Comparison of ENCODE assay signal across 11 cellular contexts in genomic region chr12:92543359-92543758, GRCh38.
DNase-seq lines count a peak whose midpoint lies in the region; ATAC-seq and TF ChIP-seq lines count a peak whose summit lies in the region.
"Had no signal": no experiment of that assay in that cellular context is flagged by ENCODE, and none has a peak within 500 bp of the region (broad histone marks: within the 10 kb centered on the region; RNA-seq: fewer than 3 reads in every experiment).

No MANE protein-coding gene starts in this region.

- H3K4me1 Mint-ChIP-seq in nephron progenitor cell = peaks cover 51% of the 10 kb centered on the region

- no peaks in the 10 kb centered on the region for H3K27me3 Mint-ChIP-seq in nephron progenitor cell (ENCODE audit: low read depth, poor library complexity)
- H3K27me3 Mint-ChIP-seq: activated CD4-positive, alpha-beta memory T cell treated with anti-CD3 and anti-CD28 coated beads, Interleukin-2, amount 10 ng/mL, durations not matched to agents 7 days and 5 days; activated naive CD8-positive, alpha-beta T cell treated with anti-CD3 and anti-CD28 coated beads for 36 hours had no signal

- peak overlapping the region; percentile 26 for H3K27ac Mint-ChIP-seq in nephron progenitor cell
- H3K27ac Mint-ChIP-seq: activated naive CD8-positive, alpha-beta T cell treated with anti-CD3 and anti-CD28 coated beads for 36 hours had no signal

- H3K36me3 Mint-ChIP-seq in nephron progenitor cell (ENCODE audit: low read depth) = no peaks in the 10 kb centered on the region

- H3K4me3 Mint-ChIP-seq in nephron progenitor cell = no peak overlapping the region
- H3K4me3 Mint-ChIP-seq: activated CD4-positive, alpha-beta memory T cell treated with anti-CD3 and anti-CD28 coated beads, Interleukin-2, amount 10 ng/mL, durations not matched to agents 7 days and 5 days; activated naive CD8-positive, alpha-beta T cell treated with anti-CD3 and anti-CD28 coated beads for 36 hours had no signal

- H3K9me3 Mint-ChIP-seq in nephron progenitor cell = no peaks in the 10 kb centered on the region

- TF ChIP-seq CTCF in choroid plexus epithelial cell (conservative IDR thresholded peaks at IDR 0.05; ENCODE audit: low read depth, low read length) (no peak), nephron progenitor cell (IDR thresholded peaks at IDR 0.05) (no peak)

- DNase-seq in DMS53 (lab: John Stamatoyannopoulos, UW) (peak; percentile 95), NCI-H1048 (lab: John Stamatoyannopoulos, UW) (peak; percentile 4), choroid plexus epithelial cell (ENCODE audit: low read depth) (peak; percentile 58), nephron progenitor cell (no peak), cortex of kidney (lab: John Stamatoyannopoulos, UW) (no peak), germinal center (ENCODE audit: low spot score) (no peak)
- no peak for DNase-seq in central memory CD4-positive, alpha-beta T cell
- DNase-seq: activated CD4-positive, alpha-beta memory T cell treated with anti-CD3 and anti-CD28 coated beads, Interleukin-2, amount 10 ng/mL, durations not matched to agents 7 days and 5 days; activated naive CD8-positive, alpha-beta T cell treated with anti-CD3 and anti-CD28 coated beads for 36 hours; NCI-H2227 treated with DMSO at 0.1 percent for 48 hours had no signal

- H3K4me3 ChIP-seq in choroid plexus epithelial cell (ENCODE audit: low read depth, low read length) = no peak overlapping the region

- ATAC-seq in GM21717 (IDR thresholded peaks at IDR 0.05; ENCODE audit: unreplicated experiment) = no peak

Comparison
In these comparisons a context has a peak if more than half of its experiments do, and no peak if none do; other contexts are left out.
1. DNase-seq: peak in DMS53 (single experiment), NCI-H1048 (single experiment) and choroid plexus epithelial cell (single experiment); none in nephron progenitor cell (single experiment), cortex of kidney (single experiment), germinal center (single experiment) and central memory CD4-positive, alpha-beta T cell (single experiment).